22 cellular contexts compared by ENCODE assay signal in genomic region chr10:120953897-120954296, GRCh38.
DNase-seq lines count a peak whose midpoint lies in the region; ATAC-seq and TF ChIP-seq lines count a peak whose summit lies in the region.
"Had no signal": no experiment of that assay in that cellular context is flagged by ENCODE, and none has a peak within 500 bp of the region (broad histone marks: within the 10 kb centered on the region; RNA-seq: fewer than 3 reads in every experiment).

No MANE protein-coding gene starts in this region.

- no peak overlapping the region for H3K27ac ChIP-seq in foreskin keratinocyte
- H3K27ac ChIP-seq: 22Rv1, BLaER1, KMS-11 had no signal

- no peak overlapping the region for H3K4me3 ChIP-seq in Caco-2 (ENCODE audit: low read depth, low read length)
- H3K4me3 ChIP-seq: BLaER1 had no signal

- CTCF ChIA-PET in Caco-2 (lab: Charles Lee) = no interaction called here

- no peak overlapping the region for H3K4me3 Mint-ChIP-seq in Caco-2 (ENCODE audit: unreplicated experiment)
- H3K4me3 Mint-ChIP-seq: CD4-positive, alpha-beta T cell; T-cell had no signal

- H3K27ac Mint-ChIP-seq in Caco-2 (ENCODE audit: unreplicated experiment) = no peak overlapping the region
- H3K27ac Mint-ChIP-seq: CD4-positive, alpha-beta T cell; T-cell had no signal

- peak; percentile 11 for DNase-seq in DMS 273 (lab: John Stamatoyannopoulos, UW; ENCODE audit: unreplicated experiment)
- DNase-seq in DMS 273 treated with DMSO at 0.1 percent for 48 hours (lab: John Stamatoyannopoulos, UW) = no peak
- DNase-seq in COLO668 (lab: John Stamatoyannopoulos, UW; ENCODE audit: unreplicated experiment) = peak; percentile 1
- DNase-seq in M059J (ENCODE audit: low read depth) = peak; percentile 29
- peak; percentile 50 to 76 for DNase-seq in foreskin keratinocyte
- DNase-seq in Caco-2 = no peak
- DNase-seq in OCI-M2 (lab: John Stamatoyannopoulos, UW; ENCODE audit: unreplicated experiment) = no peak
- no peak for DNase-seq in amniotic stem cell (lab: John Stamatoyannopoulos, UW)
- DNase-seq: ACHN; CD4-positive, alpha-beta T cell; H7; MV-4-11; NCI-H1105 treated with DMSO at 0.1 percent for 48 hours; NCI-H2029 treated with DMSO at 0.1 percent for 48 hours; NCI-H2171 treated with DMSO at 0.1 percent for 48 hours; NCI-H524 treated with DMSO at 0.1 percent for 48 hours; OCI-M1; SIG-M5; T-cell had no signal

- intact Hi-C loops in Caco-2 (cut with micrococcal nuclease; ENCODE audit: unreplicated experiment) = no loop called here

- no peaks in the 10 kb centered on the region for H3K27me3 Mint-ChIP-seq in Caco-2 (ENCODE audit: insufficient read depth, unreplicated experiment)

- ATAC-seq in foreskin keratinocyte = peak; percentile 77
- ATAC-seq: T-cell had no signal

- H3K4me1 ChIP-seq in foreskin keratinocyte (no peaks in the 10 kb centered on the region), Caco-2 (peaks cover 9% of the 10 kb centered on the region)
- H3K4me1 ChIP-seq: BLaER1 had no signal

- peaks cover 11% of the 10 kb centered on the region for H3K9me3 ChIP-seq in Caco-2

- no peaks in the 10 kb centered on the region for H3K36me3 Mint-ChIP-seq in Caco-2 (ENCODE audit: insufficient read depth, unreplicated experiment)
- H3K36me3 Mint-ChIP-seq: T-cell had no signal

- POLR2A ChIA-PET in Caco-2 (lab: Charles Lee) = interaction anchor here (0.6 kb wide), 1 partner anchor 28 kb away, joined by 3 read pairs; no protein-coding TSS in a partner anchor

- no peaks in the 10 kb centered on the region; the same call in 1 of the 2 replicates for H3K36me3 ChIP-seq in Caco-2 (ENCODE audit: control insufficient read depth, insufficient read depth, low read length)
- H3K36me3 ChIP-seq: BLaER1 had no signal

- H3K9me3 Mint-ChIP-seq in Caco-2 (ENCODE audit: unreplicated experiment) = no peaks in the 10 kb centered on the region
- H3K9me3 Mint-ChIP-seq: CD4-positive, alpha-beta T cell had no signal

- BruUV-seq in Caco-2 (replicated peaks; lab: Mats Ljungman, UMichigan) = no TSS peak

- H3K4me1 Mint-ChIP-seq in Caco-2 (ENCODE audit: low read depth, unreplicated experiment) = no peaks in the 10 kb centered on the region

- TF ChIP-seq CTCF in foreskin keratinocyte (conservative IDR thresholded peaks at IDR 0.05) = no peak
- no peak for TF ChIP-seq CTCF in Caco-2 (IDR thresholded peaks at IDR 0.05; ENCODE audit: insufficient read depth in 1 of 2, low read depth in 1 of 2, low read length in 1 of 2, severe bottlenecking in 1 of 2, unreplicated experiment in 1 of 2)

- H3K27me3 ChIP-seq in foreskin keratinocyte = no peaks in the 10 kb centered on the region
- H3K27me3 ChIP-seq in Caco-2 (replicated peaks; ENCODE audit: control insufficient read depth, insufficient read depth, low read length) = no peaks in the 10 kb centered on the region

Comparison
In these comparisons a context has a peak if more than half of its experiments do, and no peak if none do; other contexts are left out.
1. DNase-seq: peak in DMS 273 (single experiment), COLO668 (single experiment), M059J (single experiment) and foreskin keratinocyte (2 of 2); none in DMS 273 treated with DMSO at 0.1 percent for 48 hours (single experiment), Caco-2 (0 of 2), OCI-M2 (single experiment) and amniotic stem cell (single experiment).